Comparison of ENCODE assay signal across 8 cellular contexts in genomic region chrX:54639346-54640102, GRCh38.
DNase-seq lines count a peak whose midpoint lies in the region; ATAC-seq and TF ChIP-seq lines count a peak whose summit lies in the region.

No MANE protein-coding gene starts in this region.

- peak; percentile 60 for TF ChIP-seq CTCF in epithelial cell of proximal tubule (conservative IDR thresholded peaks at IDR 0.05; ENCODE audit: low read depth, low read length)

- peak overlapping the region; percentile 61 for H3K4me3 ChIP-seq in Jurkat, Clone E6-1 (ENCODE audit: low read length)
- H3K4me3 ChIP-seq in epithelial cell of proximal tubule (ENCODE audit: low read depth, low read length) = peak overlapping the region; percentile 61

- DNase-seq in DMS53 (lab: John Stamatoyannopoulos, UW) (peak; percentile 98), OCI-M2 (lab: John Stamatoyannopoulos, UW; ENCODE audit: unreplicated experiment) (peak; percentile 91), epithelial cell of proximal tubule (ENCODE audit: low read depth) (peak; percentile 74), mucosa of gallbladder (ENCODE audit: low spot score) (peak; percentile 92)
- DNase-seq in Jurkat, Clone E6-1 (ENCODE audit: low read depth, low spot score) = peak; percentile 92
- DNase-seq in activated T-cell treated with anti-CD3 and anti-CD28 coated beads, Interleukin-2, amount 50 U/mL, for 1 hour = peak; percentile 86
- peak; percentile 88 for DNase-seq in stimulated activated CD8-positive, alpha-beta memory T cell treated with anti-CD3 and anti-CD28 coated beads, Interleukin-4, amount 100 ng/mL, for 24 hours (ENCODE audit: low read depth)

- ATAC-seq in GM21717 (IDR thresholded peaks at IDR 0.05; ENCODE audit: unreplicated experiment) = peak; percentile 94

Comparison
In these comparisons a context has a peak if more than half of its experiments do, and no peak if none do; other contexts are left out.
1. Peak in every context shown above with its lines: DNase-seq, ATAC-seq and H3K4me3 ChIP-seq.